10 cellular contexts compared by ENCODE assay signal in the genomic region with DNA sequence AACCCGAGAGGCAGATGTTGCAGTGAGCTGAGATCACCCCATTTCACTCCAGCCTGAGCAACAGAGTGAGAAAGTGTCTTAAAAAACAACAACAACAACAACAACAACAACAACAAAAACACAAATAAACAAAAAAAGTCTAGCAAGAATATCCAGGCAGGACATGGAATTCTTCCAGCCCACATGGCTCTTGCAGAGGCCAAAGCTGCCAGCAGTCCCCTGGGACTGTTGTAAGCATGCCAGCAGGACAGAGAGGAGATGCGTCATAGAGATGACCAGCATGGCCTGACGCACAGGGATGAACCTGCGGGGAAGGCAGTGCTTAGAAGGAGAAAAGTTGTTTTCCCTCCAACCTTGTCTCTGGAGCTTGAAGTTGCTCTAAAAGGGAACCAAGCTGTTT.
DNase-seq lines count a peak whose midpoint lies in the region; ATAC-seq, FAIRE-seq and TF ChIP-seq lines count a peak whose summit lies in the region.
"Had no signal": no experiment of that assay in that cellular context is flagged by ENCODE, and none has a peak within 500 bp of the region (broad histone marks: within the 10 kb centered on the region; RNA-seq: fewer than 3 reads in every experiment).

No MANE protein-coding gene starts in this region.

- no peak for DNase-seq in GM23338 (ENCODE audit: low spot score)
- DNase-seq in astrocyte of the hippocampus (ENCODE audit: low read depth, low spot score) = peak; percentile 47
- DNase-seq in islet precursor cell = peak; percentile 63
- no peak for DNase-seq in stimulated activated effector memory CD8-positive, alpha-beta T cell treated with anti-CD3 and anti-CD28 coated beads, Interleukin-12 subunit alpha, Interleukin-12 subunit beta, amount 100 ng/mL, for 72 hours (ENCODE audit: low spot score in 2 of 2)
- no peak for DNase-seq in HK-2 (ENCODE audit: unreplicated experiment)
- no peak for DNase-seq in HuH-7.5 (ENCODE audit: low spot score)
- no peak for DNase-seq in RCC 7860 (ENCODE audit: low spot score)
- no peak for DNase-seq in SKM-1 treated with dmso at 0.1 percent for 144 hours (lab: John Stamatoyannopoulos, UW; ENCODE audit: unreplicated experiment)
- DNase-seq: activated gamma-delta T cell treated with Interleukin-2 at 50 U/mL for 16 hours, SIG-M5 had no signal

- H3K36me3 Mint-ChIP-seq in GM23338 (ENCODE audit: low read depth) = no peaks in the 10 kb centered on the region
- peaks cover 95% of the 10 kb centered on the region for H3K36me3 Mint-ChIP-seq in stimulated activated effector memory CD8-positive, alpha-beta T cell treated with anti-CD3 and anti-CD28 coated beads, Interleukin-12 subunit alpha, Interleukin-12 subunit beta, amount 100 ng/mL, for 72 hours

- TF ChIP-seq CTCF in GM23338 (conservative IDR thresholded peaks at IDR 0.05; ENCODE audit: low read depth in 2 of 2) = no peak

- no peaks in the 10 kb centered on the region for H3F3A ChIP-seq in GM23338 (replicated peaks; ENCODE audit: low read depth)

- no peak overlapping the region for H3K27ac Mint-ChIP-seq in GM23338
- peak overlapping the region; percentile 26 for H3K27ac Mint-ChIP-seq in stimulated activated effector memory CD8-positive, alpha-beta T cell treated with anti-CD3 and anti-CD28 coated beads, Interleukin-12 subunit alpha, Interleukin-12 subunit beta, amount 100 ng/mL, for 72 hours

- no peaks in the 10 kb centered on the region for H4K20me1 ChIP-seq in GM23338 (replicated peaks; ENCODE audit: insufficient read depth)

- no peaks in the 10 kb centered on the region for H3K4me1 ChIP-seq in GM23338 (ENCODE audit: insufficient read depth)

- 0 out of 3 replicates have a peak, but pooled peaks have one; percentile 27 for ATAC-seq in GM23338
- ATAC-seq in stimulated activated effector memory CD8-positive, alpha-beta T cell treated with anti-CD3 and anti-CD28 coated beads, Interleukin-12 subunit alpha, Interleukin-12 subunit beta, amount 100 ng/mL, for 72 hours = no peak

- no peak overlapping the region for H3K4me3 ChIP-seq in GM23338

- no peaks in the 10 kb centered on the region for H3K79me2 ChIP-seq in GM23338 (replicated peaks; ENCODE audit: insufficient read depth)

- no peaks in the 10 kb centered on the region for H3K9me3 Mint-ChIP-seq in GM23338
- no peaks in the 10 kb centered on the region for H3K9me3 Mint-ChIP-seq in stimulated activated effector memory CD8-positive, alpha-beta T cell treated with anti-CD3 and anti-CD28 coated beads, Interleukin-12 subunit alpha, Interleukin-12 subunit beta, amount 100 ng/mL, for 72 hours

- H3K36me3 ChIP-seq in GM23338 (ENCODE audit: insufficient read depth) = no peaks in the 10 kb centered on the region

- peaks cover 5% of the 10 kb centered on the region for H3K27me3 Mint-ChIP-seq in GM23338 (ENCODE audit: insufficient read depth, low read depth, poor library complexity)

- no peak overlapping the region for H2AFZ ChIP-seq in GM23338

- H3K4me3 Mint-ChIP-seq in GM23338 = no peak overlapping the region
- H3K4me3 Mint-ChIP-seq in stimulated activated effector memory CD8-positive, alpha-beta T cell treated with anti-CD3 and anti-CD28 coated beads, Interleukin-12 subunit alpha, Interleukin-12 subunit beta, amount 100 ng/mL, for 72 hours = no peak overlapping the region

- H3K4me1 Mint-ChIP-seq in GM23338 = peaks cover 3% of the 10 kb centered on the region; the same call in 1 of the 3 replicates
- no peaks in the 10 kb centered on the region for H3K4me1 Mint-ChIP-seq in stimulated activated effector memory CD8-positive, alpha-beta T cell treated with anti-CD3 and anti-CD28 coated beads, Interleukin-12 subunit alpha, Interleukin-12 subunit beta, amount 100 ng/mL, for 72 hours

- no peaks in the 10 kb centered on the region for H3K9me2 ChIP-seq in GM23338 (ENCODE audit: insufficient read depth)

- no peaks in the 10 kb centered on the region for H3K27me3 ChIP-seq in GM23338 (ENCODE audit: insufficient read depth)

- H3K4me2 ChIP-seq in GM23338 = no peak overlapping the region

- H3K27ac ChIP-seq in GM23338 (ENCODE audit: low read depth) = no peak overlapping the region

- no peak for FAIRE-seq in RCC 7860 (lab: Jason Lieb, UNC)

TF ChIP-seq in GM23338, 12 proteins besides CTCF, POLR2A, EP300 and RAD21:
- TF ChIP-seq EZH2phosphoT487 (IDR thresholded peaks at IDR 0.05; ENCODE audit: unreplicated experiment) (no peak), CREB1 (CRISPR knock-in tag; IDR thresholded peaks at IDR 0.05; ENCODE audit: low read depth) (no peak), POLR2AphosphoS5 (IDR thresholded peaks at IDR 0.05; ENCODE audit: low read depth) (no peak), STAT1 (IDR thresholded peaks at IDR 0.05; ENCODE audit: unreplicated experiment) (no peak), EZH2 (IDR thresholded peaks at IDR 0.05; ENCODE audit: low read depth, unreplicated experiment) (no peak), ZNF114 (CRISPR knock-in tag; IDR thresholded peaks at IDR 0.05) (no peak)

Comparison
In these comparisons a context has a peak if more than half of its experiments do, and no peak if none do; other contexts are left out.
1. DNase-seq: peak in astrocyte of the hippocampus (single experiment) and islet precursor cell (single experiment); none in GM23338 (single experiment), stimulated activated effector memory CD8-positive, alpha-beta T cell treated with anti-CD3 and anti-CD28 coated beads, Interleukin-12 subunit alpha, Interleukin-12 subunit beta, amount 100 ng/mL, for 72 hours (0 of 2), HK-2 (single experiment), HuH-7.5 (single experiment), RCC 7860 (single experiment) and SKM-1 treated with dmso at 0.1 percent for 144 hours (single experiment).